ENCODE assay signal across 8 cellular contexts in genomic region chr7:150428671-150429451, GRCh38. TPM values are rescaled to one million over a fixed set of nuclear protein-coding genes. Genes with fewer than 3 reads are reported as not detected.
DNase-seq lines count a peak whose midpoint lies in the region; ATAC-seq and TF ChIP-seq lines count a peak whose summit lies in the region.

No MANE protein-coding gene starts in this region.

- H3K4me3 ChIP-seq in Peyer's patch (no peak overlapping the region), BE2C (ENCODE audit: low read depth, low read length) (no peak overlapping the region)

- no peaks in the 10 kb centered on the region for H3K9me3 ChIP-seq in Peyer's patch
- H3K9me3 ChIP-seq in BE2C = no peaks in the 10 kb centered on the region

- H3K4me1 Mint-ChIP-seq in activated T-cell treated with anti-CD3 and anti-CD28 coated beads, Interleukin-2, amount 50 U/mL, for 4 hours (ENCODE audit: low read depth) = peaks cover 12% of the 10 kb centered on the region
- peaks cover 14 to 19% of the 10 kb centered on the region in 2 donors for H3K4me1 Mint-ChIP-seq in effector memory CD8-positive, alpha-beta T cell (ENCODE audit: low read depth in 2 of 2)

- no peak overlapping the region for H3K27ac ChIP-seq in Peyer's patch

- H3K36me3 ChIP-seq in Peyer's patch (no peaks in the 10 kb centered on the region), BE2C (no peaks in the 10 kb centered on the region)

- H3K27me3 ChIP-seq in Peyer's patch (no peaks in the 10 kb centered on the region), BE2C (peaks cover 7% of the 10 kb centered on the region)

- peak; percentile 46 to 48 for ATAC-seq in activated T-cell treated with anti-CD3 and anti-CD28 coated beads, Interleukin-2, amount 50 U/mL, for 4 hours
- ATAC-seq in HG03460 (IDR thresholded peaks at IDR 0.05; ENCODE audit: unreplicated experiment) (peak; percentile 70), GM21367 (IDR thresholded peaks at IDR 0.05; ENCODE audit: unreplicated experiment) (no peak)
- ATAC-seq in effector memory CD8-positive, alpha-beta T cell (replicated peaks) = peak; percentile 19

- no peak for TF ChIP-seq POLR2A in Peyer's patch (IDR thresholded peaks at IDR 0.05)

- no peak overlapping the region for H3K27ac Mint-ChIP-seq in effector memory CD8-positive, alpha-beta T cell

- H3K9me3 Mint-ChIP-seq in activated T-cell treated with anti-CD3 and anti-CD28 coated beads, Interleukin-2, amount 50 U/mL, for 4 hours = no peaks in the 10 kb centered on the region
- no peaks in the 10 kb centered on the region for H3K9me3 Mint-ChIP-seq in effector memory CD8-positive, alpha-beta T cell

- no peak for TF ChIP-seq CTCF in Peyer's patch (IDR thresholded peaks at IDR 0.05)
- TF ChIP-seq CTCF in BE2C (IDR thresholded peaks at IDR 0.05; ENCODE audit: low read depth, low read length) = no peak

- no peak for DNase-seq in activated T-cell treated with anti-CD3 and anti-CD28 coated beads, Interleukin-2, amount 50 U/mL, for 4 hours
- DNase-seq in activated T-cell treated with anti-CD3 and anti-CD28 coated beads, Interleukin-2, amount 50 U/mL, for 1 hour = no peak
- DNase-seq in Peyer's patch = peak in 2 of 3 donors; percentile 39 to 73
- DNase-seq in effector memory CD8-positive, alpha-beta T cell = no peak
- peak; percentile 51 for DNase-seq in occipital lobe (lab: John Stamatoyannopoulos, UW)
- DNase-seq in BE2C = no peak

- H3K27me3 Mint-ChIP-seq in activated T-cell treated with anti-CD3 and anti-CD28 coated beads, Interleukin-2, amount 50 U/mL, for 4 hours (ENCODE audit: low read depth) = peaks cover 2% of the 10 kb centered on the region
- peaks cover 11% of the 10 kb centered on the region in 2 donors for H3K27me3 Mint-ChIP-seq in effector memory CD8-positive, alpha-beta T cell

- H3K4me3 Mint-ChIP-seq in activated T-cell treated with anti-CD3 and anti-CD28 coated beads, Interleukin-2, amount 50 U/mL, for 4 hours = no peak overlapping the region
- H3K4me3 Mint-ChIP-seq in effector memory CD8-positive, alpha-beta T cell = no peak overlapping the region

- H3K4me1 ChIP-seq in Peyer's patch (peaks cover 0 to 11% (median 0%) of the 10 kb centered on the region in 4 donors), BE2C (no peaks in the 10 kb centered on the region)

- H3K36me3 Mint-ChIP-seq in activated T-cell treated with anti-CD3 and anti-CD28 coated beads, Interleukin-2, amount 50 U/mL, for 4 hours (ENCODE audit: insufficient read depth) = no peaks in the 10 kb centered on the region
- no peaks in the 10 kb centered on the region for H3K36me3 Mint-ChIP-seq in effector memory CD8-positive, alpha-beta T cell (ENCODE audit: insufficient read depth)

RNA-seq across cellular contexts. Expression of gene GIMAP8, which starts 21.6 kb away (rescaled TPM):
- total RNA-seq in activated T-cell treated with anti-CD3 and anti-CD28 coated beads, Interleukin-2, amount 50 U/mL, for 4 hours = 1 to 10 TPM; 3.5 to 4.0 (median 3.6) TPM
- total RNA-seq in Peyer's patch = 10 to 100 TPM in 1 of 4 donors, 1 to 10 TPM in 2, under 1 TPM in 1; 0.88 to 19.8 (median 5.2) TPM
- 2.8 TPM for total RNA-seq in occipital lobe
- not detected for polyA plus RNA-seq in BE2C (2012; ENCODE audit: insufficient read depth, insufficient read length, low read depth)

RNA-seq across cellular contexts. Expression of gene ZNF775, which starts 49.7 kb away (rescaled TPM):
- total RNA-seq in activated T-cell treated with anti-CD3 and anti-CD28 coated beads, Interleukin-2, amount 50 U/mL, for 4 hours = 1 to 10 TPM; 3.4 to 4.5 (median 4.2) TPM
- total RNA-seq in Peyer's patch (1 to 10 TPM; 1.7 to 2.8 (median 2.5) TPM), occipital lobe (10.6 TPM)
- polyA plus RNA-seq in BE2C (2012; ENCODE audit: insufficient read depth, insufficient read length, low read depth) = 18.2 TPM

Comparison
In these comparisons a context has a peak if more than half of its experiments do, and no peak if none do; other contexts are left out.
1. DNase-seq: peak in Peyer's patch (2 of 3) and occipital lobe (single experiment); none in activated T-cell treated with anti-CD3 and anti-CD28 coated beads, Interleukin-2, amount 50 U/mL, for 4 hours (single experiment), activated T-cell treated with anti-CD3 and anti-CD28 coated beads, Interleukin-2, amount 50 U/mL, for 1 hour (single experiment), effector memory CD8-positive, alpha-beta T cell (0 of 3) and BE2C (single experiment).